17 cellular contexts compared by ENCODE assay signal in the genomic region with DNA sequence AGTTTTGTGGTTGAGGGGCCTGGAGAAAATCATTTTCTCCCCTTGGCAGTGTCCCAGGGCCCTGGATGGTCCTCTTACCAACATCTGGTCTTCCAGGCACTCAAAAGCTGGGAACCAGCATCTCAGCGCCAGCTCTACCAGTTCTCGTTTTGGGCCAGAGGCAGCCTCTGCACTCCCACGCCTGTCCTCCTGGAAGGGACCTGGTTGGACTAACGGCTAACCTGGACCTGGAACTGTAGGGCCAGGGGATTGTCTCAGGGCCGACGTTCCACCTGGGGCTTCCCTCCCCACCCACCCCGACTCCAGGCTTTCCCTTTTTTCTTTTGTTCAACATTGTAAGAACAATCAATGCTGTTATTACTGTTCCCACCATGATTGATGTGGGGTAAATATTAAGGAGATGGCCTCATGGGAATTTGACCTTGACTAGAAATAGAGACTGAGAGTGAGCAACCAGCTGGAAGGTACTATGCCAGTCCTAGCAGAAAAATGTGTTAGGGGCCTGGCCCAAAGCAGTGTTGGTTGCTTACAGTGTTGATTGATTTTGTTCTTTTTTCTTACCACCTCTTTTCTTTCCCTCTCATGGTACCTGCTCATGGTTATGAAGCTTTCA.
"Had no signal": no experiment of that assay in that cellular context is flagged by ENCODE, and none has a peak within 500 bp of the region (broad histone marks: within the 10 kb centered on the region; RNA-seq: fewer than 3 reads in every experiment).

No MANE protein-coding gene starts in this region.

- H3K4me3 ChIP-seq: esophagus squamous epithelium, gastroesophageal sphincter, suprapubic skin, thyroid gland had no signal

- ATAC-seq: gastroesophageal sphincter, left colon had no signal

- H3K9ac ChIP-seq: parathyroid adenoma had no signal

- H3K9me3 Mint-ChIP-seq: dendritic cell treated with granulocyte-macrophage colony-stimulating factor and Interleukin-4, amounts not matched to agents 40 ng/mL and 50 ng/mL, for 4 days; naive B cell; nephron; type B pancreatic cell had no signal

- DNase-seq: esophagus squamous epithelium; foreskin fibroblast; glutamatergic neuron; left colon; mesendoderm; naive B cell; occipital lobe; small intestine; stimulated activated CD4-positive, alpha-beta T cell treated with anti-CD3 and anti-CD28 coated beads, Interleukin-12 subunit alpha, Interleukin-12 subunit beta, amount 100 ng/mL, for 4 hours; stimulated activated naive CD4-positive, alpha-beta T cell treated with Interleukin-2 at 50 U/mL for 16 hours; thyroid gland had no signal

- H3K9me3 ChIP-seq: esophagus squamous epithelium, gastroesophageal sphincter, suprapubic skin, thyroid gland had no signal

- H3K27me3 ChIP-seq: esophagus squamous epithelium, gastroesophageal sphincter, suprapubic skin, thyroid gland had no signal

- H3K27ac Mint-ChIP-seq: dendritic cell treated with granulocyte-macrophage colony-stimulating factor and Interleukin-4, amounts not matched to agents 40 ng/mL and 50 ng/mL, for 4 days; nephron; type B pancreatic cell had no signal

- H3K4me3 Mint-ChIP-seq: dendritic cell treated with granulocyte-macrophage colony-stimulating factor and Interleukin-4, amounts not matched to agents 40 ng/mL and 50 ng/mL, for 4 days; naive B cell; nephron; type B pancreatic cell had no signal

- H3K27me3 Mint-ChIP-seq: dendritic cell treated with granulocyte-macrophage colony-stimulating factor and Interleukin-4, amounts not matched to agents 40 ng/mL and 50 ng/mL, for 4 days; naive B cell; type B pancreatic cell had no signal

- H3K27ac ChIP-seq: esophagus squamous epithelium, gastroesophageal sphincter, parathyroid adenoma, suprapubic skin had no signal

- H3K4me1 ChIP-seq: parathyroid adenoma, suprapubic skin had no signal
